In genomic region chr1:212791676-212792395, GRCh38 we compare ENCODE assay signal across 8 cellular contexts. TPM values are rescaled to one million over a fixed set of nuclear protein-coding genes. Genes with fewer than 3 reads are reported as not detected.
A peak's percentile ranks its signal among the peaks of the same experiment; 100 is the strongest.
DNase-seq lines count a peak whose midpoint lies in the region; ATAC-seq and TF ChIP-seq lines count a peak whose summit lies in the region.

TSS of gene NSL1 (minus strand) at chr1:212791777. CDS start at chr1:212791763, 14 bp downstream.
TSS of gene TATDN3 (plus strand) at chr1:212791894. CDS start at chr1:212791922, 28 bp downstream.

- H3K4me3 Mint-ChIP-seq in activated B cell treated with CpG ODN at 0.5 μM for 24 hours (peak within 1 kb of the TSS; percentile 99), immature natural killer cell (peak within 1 kb of the TSS; percentile 90 to 100 (median 96))

- in situ Hi-C loops in GM18951 (cut with MboI; ENCODE audit: low sequenced_read_pairs, unreplicated experiment) = no loop called here

- H3K27me3 Mint-ChIP-seq in activated B cell treated with CpG ODN at 0.5 μM for 24 hours (no peaks in the 10 kb centered on the region), immature natural killer cell (ENCODE audit: low read depth in 3 of 3) (peaks cover 12 to 15% (median 12%) of the 10 kb centered on the region in 3 donors)

- peak; percentile 92 for TF ChIP-seq POLR2A in GM18951 (IDR thresholded peaks at IDR 0.05; ENCODE audit: extremely low read depth, insufficient read depth, insufficient read length)

- peak; percentile 86 for DNase-seq in AG08396 (ENCODE audit: low spot score)
- peak; percentile 94 for DNase-seq in NCI-H2227 treated with DMSO at 0.1 percent for 48 hours (lab: John Stamatoyannopoulos, UW)
- peak; percentile 98 for DNase-seq in activated B cell treated with CpG ODN at 0.5 μM for 24 hours
- DNase-seq in cardiac fibroblast (ENCODE audit: low read depth in 2 of 2) = peak; percentile 95 to 96
- peak; percentile 89 to 93 (median 91) for DNase-seq in immature natural killer cell
- peak; percentile 85 for DNase-seq in smooth muscle cell of the brain vasculature (ENCODE audit: low read depth, low spot score)

- peaks cover 35% of the 10 kb centered on the region for H3K36me3 Mint-ChIP-seq in activated B cell treated with CpG ODN at 0.5 μM for 24 hours (ENCODE audit: low read depth)
- H3K36me3 Mint-ChIP-seq in immature natural killer cell = peaks cover 7 to 11% (median 10%) of the 10 kb centered on the region in 3 donors

- POLR2A ChIA-PET in activated B cell treated with CpG ODN at 0.5 μM for 24 hours (lab: Charles Lee) = interaction anchor here (0.6 to 3.9 kb wide), 32 partner anchors 10 to 1462 kb away, joined by 3 to 45 read pairs (median 4); partner anchors contain the start of genes ANGEL2, ATF3, BATF3 and FLVCR1

- H3K9me3 Mint-ChIP-seq in activated B cell treated with CpG ODN at 0.5 μM for 24 hours (peaks cover 5% of the 10 kb centered on the region), immature natural killer cell (no peaks in the 10 kb centered on the region)

- TF ChIP-seq CTCF in activated B cell treated with CpG ODN at 0.5 μM for 24 hours (IDR thresholded peaks at IDR 0.05) = no peak
- no peak for TF ChIP-seq CTCF in cardiac fibroblast (IDR thresholded peaks at IDR 0.05; ENCODE audit: low read depth, low read length)

- intact Hi-C loops in activated B cell treated with CpG ODN at 0.5 μM for 24 hours (cut with micrococcal nuclease) = loop anchor here (1.0 to 10.0 kb wide), 9 partner anchors 91 to 1530 kb away; partner anchors contain the start of genes ANGEL2, ATF3, DTL and INTS7

- peak within 1 kb of the TSS; percentile 80 to 98 for H3K4me3 ChIP-seq in cardiac fibroblast (replicated peaks in 1 of 2; ENCODE audit: low read depth in 2 of 2, low read length in 2 of 2)

- ATAC-seq in HG03175 (IDR thresholded peaks at IDR 0.05; ENCODE audit: unreplicated experiment) = peak; percentile 61
- ATAC-seq in activated B cell treated with CpG ODN at 0.5 μM for 24 hours (ENCODE audit: low read depth) = peak; percentile 73

- CTCF ChIA-PET in activated B cell treated with CpG ODN at 0.5 μM for 24 hours (lab: Charles Lee) = interaction anchor here (0.7 to 1.1 kb wide), 3 partner anchors 121 to 756 kb away, joined by 3 to 4 read pairs (median 3); partner anchors contain the start of genes DTL and INTS7

- H3K4me1 Mint-ChIP-seq in activated B cell treated with CpG ODN at 0.5 μM for 24 hours (peaks cover 60% of the 10 kb centered on the region), immature natural killer cell (peaks cover 37 to 59% of the 10 kb centered on the region in 2 donors)

- H3K27ac Mint-ChIP-seq in activated B cell treated with CpG ODN at 0.5 μM for 24 hours (peak within 1 kb of the TSS; percentile 98), immature natural killer cell (peak within 1 kb of the TSS; percentile 74 to 99 (median 92))

RNA-seq across cellular contexts. Expression of gene NSL1, which starts in this region (rescaled TPM):
- total RNA-seq in activated B cell treated with CpG ODN at 0.5 μM for 24 hours = 34.4 and 44.5 TPM in 2 replicates
- polyA plus RNA-seq in immature natural killer cell = 10 to 100 TPM; 63.4 to 70.6 (median 64.6) TPM

RNA-seq across cellular contexts. Expression of gene TATDN3, which starts in this region (rescaled TPM):
- total RNA-seq in activated B cell treated with CpG ODN at 0.5 μM for 24 hours = 30.3 and 31.4 TPM in 2 replicates
- 10 to 100 TPM in 2 of 3 donors, 1 to 10 TPM in 1; 8.5 to 14.8 (median 14.6) TPM for polyA plus RNA-seq in immature natural killer cell

Comparison
In these comparisons a context has a peak if more than half of its experiments do, and no peak if none do; other contexts are left out.
1. Peak in every context shown above with its lines: DNase-seq, ATAC-seq and H3K4me3 ChIP-seq.